In genomic region chr1:109721046-109721445, GRCh38 we compare ENCODE assay signal across 26 cellular contexts. TPM values are rescaled to one million over a fixed set of nuclear protein-coding genes. Genes with fewer than 3 reads are reported as not detected.
A peak's percentile ranks its signal among the peaks of the same experiment; 100 is the strongest.
DNase-seq lines count a peak whose midpoint lies in the region; ATAC-seq, FAIRE-seq and TF ChIP-seq lines count a peak whose summit lies in the region.
"Had no signal": no experiment of that assay in that cellular context is flagged by ENCODE, and none has a peak within 500 bp of the region (broad histone marks: within the 10 kb centered on the region; RNA-seq: fewer than 3 reads in every experiment).

No MANE protein-coding gene starts in this region.

- no peak for TF ChIP-seq POLR2A in IMR-90 (IDR thresholded peaks at IDR 0.05; ENCODE audit: low read depth, low read length)
- no peak for TF ChIP-seq POLR2A in gastrocnemius medialis (IDR thresholded peaks at IDR 0.05)

- no peak overlapping the region for H3K18ac ChIP-seq in IMR-90 (ENCODE audit: low read depth, low read length)

- in situ Hi-C loops in IMR-90 (cut with MboI; ENCODE audit: low sequenced_read_pairs) = no loop called here
- in situ Hi-C loops in gastrocnemius medialis (cut with MboI; ENCODE audit: low sequenced_read_pairs in 4 of 4) = no loop called here

- POLR2A ChIA-PET in IMR-90 (lab: Charles Lee; ENCODE audit: unreplicated experiment) = no interaction called here
- POLR2A ChIA-PET in naive thymus-derived CD4-positive, alpha-beta T cell (lab: Charles Lee) = no interaction called here

- no peak overlapping the region for H3K27ac Mint-ChIP-seq in naive thymus-derived CD4-positive, alpha-beta T cell
- H3K27ac Mint-ChIP-seq: CD4-positive, CD25-positive, alpha-beta regulatory T cell had no signal

- H3K27ac ChIP-seq in IMR-90 (ENCODE audit: insufficient read depth, low read length) = no peak overlapping the region
- no peak overlapping the region for H3K27ac ChIP-seq in gastrocnemius medialis
- no peak overlapping the region for H3K27ac ChIP-seq in naive thymus-derived CD4-positive, alpha-beta T cell (ENCODE audit: low read depth, low read length)

- no peaks in the 10 kb centered on the region for H3K27me3 ChIP-seq in IMR-90 (ENCODE audit: control insufficient read depth, insufficient read depth, low read length)
- H3K27me3 ChIP-seq in gastrocnemius medialis = no peaks in the 10 kb centered on the region
- H3K27me3 ChIP-seq in naive thymus-derived CD4-positive, alpha-beta T cell (ENCODE audit: control insufficient read depth in 2 of 2, insufficient read depth in 2 of 2, low read length in 2 of 2) = no peaks in the 10 kb centered on the region
- H3K27me3 ChIP-seq: BE2C had no signal

- peaks cover 0 to 15% (median 0%) of the 10 kb centered on the region in 5 donors for H3K27me3 Mint-ChIP-seq in naive thymus-derived CD4-positive, alpha-beta T cell

- no peak for TF ChIP-seq RAD21 in IMR-90 (IDR thresholded peaks at IDR 0.05; ENCODE audit: low read length)

- peak; percentile 54 for DNase-seq in AG10803 (ENCODE audit: low read depth)
- DNase-seq in IMR-90 = peak; percentile 5
- DNase-seq in amniotic epithelial cell (ENCODE audit: low read depth) = peak; percentile 80
- DNase-seq in fibroblast of villous mesenchyme (ENCODE audit: low read depth) = peak; percentile 69
- no peak for DNase-seq in gastrocnemius medialis
- no peak for DNase-seq in frontal cortex (ENCODE audit: low spot score in 2 of 2)
- no peak for DNase-seq in naive thymus-derived CD4-positive, alpha-beta T cell
- DNase-seq in iPS-NIHi11 (ENCODE audit: low spot score) = no peak
- DNase-seq: BE2C; CD4-positive, CD25-positive, alpha-beta regulatory T cell; COR-L47; DMS153; KBM-7; NCI-H1048; NCI-H1436 treated with DMSO at 0.1 percent for 48 hours; NCI-H2029 treated with DMSO at 0.1 percent for 48 hours; NCI-H2171; NCI-H446 treated with DMSO at 0.1 percent for 48 hours; NCI-H748 treated with DMSO at 0.1 percent for 48 hours; NK-92 treated with Interleukin-12 subunit alpha and Interleukin-12 subunit beta, amount 100 ng/mL, for 24 hours had no signal

- CTCF ChIA-PET in IMR-90 (lab: Yijun Ruan, JAX) = interaction anchor here (1.1 kb wide), 1 partner anchor 175 kb away, joined by 3 read pairs; no protein-coding TSS in a partner anchor
- CTCF ChIA-PET in naive thymus-derived CD4-positive, alpha-beta T cell (lab: Charles Lee) = interaction anchor here (0.8 kb wide), 1 partner anchor 263 kb away, joined by 3 read pairs; no protein-coding TSS in a partner anchor

- no peak overlapping the region for H2BK5ac ChIP-seq in IMR-90 (ENCODE audit: low read depth, low read length, poor library complexity, severe bottlenecking)

- BruUV-seq in IMR-90 (replicated peaks; lab: Mats Ljungman, UMichigan) = no TSS peak

- TF ChIP-seq CTCF in AG10803 (conservative IDR thresholded peaks at IDR 0.05; ENCODE audit: low read length) = no peak
- TF ChIP-seq CTCF in IMR-90 (conservative IDR thresholded peaks at IDR 0.05; ENCODE audit: low read depth, low read length) = no peak
- TF ChIP-seq CTCF in fibroblast of villous mesenchyme (IDR thresholded peaks at IDR 0.05; ENCODE audit: insufficient read depth, low read depth, low read length) = no peak
- TF ChIP-seq CTCF in gastrocnemius medialis (IDR thresholded peaks at IDR 0.05 in 4 of 5, conservative IDR thresholded peaks at IDR 0.05 in 1 of 5) = no peak

- H3K9me1 ChIP-seq in IMR-90 (ENCODE audit: insufficient read depth, low read length) = 0 out of 2 replicates have a peak, but pooled peaks cover 3% of the 10 kb centered on the region

- no peak for ATAC-seq in IMR-90 (ENCODE audit: low read depth)
- no peak for ATAC-seq in gastrocnemius medialis
- ATAC-seq in naive thymus-derived CD4-positive, alpha-beta T cell = no peak
- ATAC-seq: Right ventricle myocardium inferior had no signal

- no peak overlapping the region for H3K4me3 Mint-ChIP-seq in naive thymus-derived CD4-positive, alpha-beta T cell
- H3K4me3 Mint-ChIP-seq: CD4-positive, CD25-positive, alpha-beta regulatory T cell had no signal

- peaks cover 0 to 5% (median 0%) of the 10 kb centered on the region in 5 donors for H3K36me3 Mint-ChIP-seq in naive thymus-derived CD4-positive, alpha-beta T cell
- H3K36me3 Mint-ChIP-seq: CD4-positive, CD25-positive, alpha-beta regulatory T cell had no signal

- H3K9me3 ChIP-seq in IMR-90 (ENCODE audit: control insufficient read depth, insufficient read depth, low read length) (no peaks in the 10 kb centered on the region), gastrocnemius medialis (no peaks in the 10 kb centered on the region)
- H3K9me3 ChIP-seq in naive thymus-derived CD4-positive, alpha-beta T cell (ENCODE audit: control insufficient read depth in 2 of 3, low read length in 3 of 3) = no peaks in the 10 kb centered on the region
- H3K9me3 ChIP-seq: BE2C had no signal

- H2AK5ac ChIP-seq in IMR-90 (ENCODE audit: low read depth, low read length) = 0 out of 2 replicates have a peak overlapping the region, but pooled peaks have one; percentile 58

- peak overlapping the region; percentile 74; the same call in 2 of the 3 replicates for H2BK15ac ChIP-seq in IMR-90 (ENCODE audit: low read depth, low read length)

- H2AFZ ChIP-seq in IMR-90 (replicated peaks; ENCODE audit: low read length, poor library complexity) = no peak overlapping the region

- peak overlapping the region; percentile 50; the same call in 1 of the 2 replicates for H3K4ac ChIP-seq in IMR-90 (ENCODE audit: low read depth, low read length)

- peak overlapping the region; percentile 25; the same call in 1 of the 2 replicates for H2BK120ac ChIP-seq in IMR-90 (ENCODE audit: low read depth, low read length)

- H3K36me3 ChIP-seq in IMR-90 (ENCODE audit: control insufficient read depth, insufficient read depth, low read length) (no peaks in the 10 kb centered on the region), gastrocnemius medialis (no peaks in the 10 kb centered on the region)
- no peaks in the 10 kb centered on the region for H3K36me3 ChIP-seq in naive thymus-derived CD4-positive, alpha-beta T cell (ENCODE audit: control insufficient read depth in 2 of 3, insufficient read depth in 3 of 3, low read length in 3 of 3)
- H3K36me3 ChIP-seq: BE2C had no signal

- no peak overlapping the region for H3K4me2 ChIP-seq in IMR-90 (ENCODE audit: low read depth, low read length)

- no peak overlapping the region for H4K5ac ChIP-seq in IMR-90 (ENCODE audit: low read depth, low read length)

- peaks cover 8% of the 10 kb centered on the region; the same call in 1 of the 2 replicates for H3K4me1 ChIP-seq in IMR-90 (ENCODE audit: control insufficient read depth, insufficient read depth, low read length)
- H3K4me1 ChIP-seq in gastrocnemius medialis = no peaks in the 10 kb centered on the region
- H3K4me1 ChIP-seq in naive thymus-derived CD4-positive, alpha-beta T cell (ENCODE audit: control insufficient read depth in 2 of 2, insufficient read depth in 2 of 2, low read length in 2 of 2) = no peaks in the 10 kb centered on the region
- H3K4me1 ChIP-seq: BE2C had no signal

- H4K91ac ChIP-seq in IMR-90 (ENCODE audit: insufficient read depth, low read depth, low read length) = 0 out of 2 replicates have a peak overlapping the region, but pooled peaks have one; percentile 7

- no peak overlapping the region for H3K9ac ChIP-seq in IMR-90 (ENCODE audit: low read depth, low read length)

- H4K8ac ChIP-seq in IMR-90 (ENCODE audit: low read depth in 2 of 2, low read length in 2 of 2) = no peak overlapping the region

- peak overlapping the region; percentile 52 for H2BK20ac ChIP-seq in IMR-90 (ENCODE audit: low read depth, low read length)

- H3K23ac ChIP-seq in IMR-90 (ENCODE audit: low read depth, low read length) = no peak overlapping the region

- H4K20me1 ChIP-seq in IMR-90 (ENCODE audit: insufficient read depth, low read length) = no peaks in the 10 kb centered on the region

- no CpG with 5 or more reads among the region's 5 CpGs for WGBS in IMR-90 (ENCODE audit: extremely low coverage in 2 of 2, insufficient read length in 1 of 2), 2 experiments

- no peak for FAIRE-seq in frontal cortex (lab: Jason Lieb, UNC)
- FAIRE-seq: H1, RCC 7860 had no signal

- no peaks in the 10 kb centered on the region for H3K9me3 Mint-ChIP-seq in naive thymus-derived CD4-positive, alpha-beta T cell
- H3K9me3 Mint-ChIP-seq: CD4-positive, CD25-positive, alpha-beta regulatory T cell had no signal

- H3K79me1 ChIP-seq in IMR-90 (ENCODE audit: low read depth in 1 of 2, low read length in 2 of 2) = no peaks in the 10 kb centered on the region

- intact Hi-C loops in IMR-90 (cut with micrococcal nuclease) = loop anchor here (5.0 kb wide), 1 partner anchor 44 kb away; no protein-coding TSS in a partner anchor
- intact Hi-C loops in gastrocnemius medialis (cut with DNase I; ENCODE audit: low total_unique reads) = no loop called here
- intact Hi-C loops in naive thymus-derived CD4-positive, alpha-beta T cell (cut with micrococcal nuclease) = no loop called here

- H3K4me1 Mint-ChIP-seq in naive thymus-derived CD4-positive, alpha-beta T cell = no peaks in the 10 kb centered on the region
- H3K4me1 Mint-ChIP-seq: CD4-positive, CD25-positive, alpha-beta regulatory T cell had no signal

- H3K4me3 ChIP-seq in AG10803 (ENCODE audit: low read length) (no peak overlapping the region), IMR-90 (ENCODE audit: insufficient read depth, low read depth, low read length) (no peak overlapping the region), fibroblast of villous mesenchyme (ENCODE audit: low read depth, low read length) (no peak overlapping the region), gastrocnemius medialis (no peak overlapping the region)
- no peak overlapping the region for H3K4me3 ChIP-seq in naive thymus-derived CD4-positive, alpha-beta T cell (ENCODE audit: low read length)

- H2AK9ac ChIP-seq in IMR-90 (replicated peaks; ENCODE audit: low read depth, low read length, poor library complexity) = no peak overlapping the region

- no peak overlapping the region for H3K56ac ChIP-seq in IMR-90 (ENCODE audit: extremely low read depth, insufficient read depth, low read length)

- no peak overlapping the region for H3K14ac ChIP-seq in IMR-90 (replicated peaks; ENCODE audit: low read depth, low read length)

- dilution Hi-C loops in IMR-90 (cut with HindIII; ENCODE audit: low sequenced_read_pairs, unreplicated experiment) = no loop called here

RNA-seq across cellular contexts. Expression of gene GSTM5, which starts 9.0 kb away (rescaled TPM):
- total RNA-seq in IMR-90 (2012; rRNA removed) (0.28 and 0.36 TPM in 2 replicates), fibroblast of villous mesenchyme (5.8 and 9.1 TPM in 2 replicates), gastrocnemius medialis (1 to 10 TPM in 1 of 4 donors, under 1 TPM in 3; 0.15 to 1.9 (median 0.63) TPM), frontal cortex (3.7 TPM)
- polyA plus RNA-seq in IMR-90 (2012; rRNA removed) = 1.2 TPM in 2 replicates
- polyA plus RNA-seq in IMR-90 (2012; cell fraction: cytosol; rRNA removed) = 0.36 and 0.85 TPM in 2 replicates
- polyA plus RNA-seq in IMR-90 (2012; cell fraction: nucleus; rRNA removed; ENCODE audit: low replicate concordance) = 0.50 and 2.1 TPM in 2 replicates
- under 1 TPM in 2 of 5 experiments, not detected in 3; 0.42 to 0.81 TPM for total RNA-seq in naive thymus-derived CD4-positive, alpha-beta T cell
- polyA plus RNA-seq in naive thymus-derived CD4-positive, alpha-beta T cell = not detected
- total RNA-seq: CD4-positive, CD25-positive, alpha-beta regulatory T cell; Daoy; SK-MEL-5 had no signal
- polyA plus RNA-seq: CD4-positive, CD25-positive, alpha-beta regulatory T cell had no signal

RNA-seq across cellular contexts. Expression of gene GSTM3, which starts 19.8 kb away (rescaled TPM):
- total RNA-seq in IMR-90 (2012; rRNA removed) (101 and 131 TPM in 2 replicates), fibroblast of villous mesenchyme (84.7 and 104 TPM in 2 replicates), gastrocnemius medialis (10 to 100 TPM; 54.2 to 85.6 (median 71.8) TPM), frontal cortex (80.3 TPM)
- 97.4 and 102 TPM in 2 replicates for polyA plus RNA-seq in IMR-90 (2012; rRNA removed)
- 69.1 and 108 TPM in 2 replicates for polyA plus RNA-seq in IMR-90 (2012; cell fraction: cytosol; rRNA removed)
- polyA plus RNA-seq in IMR-90 (2012; cell fraction: nucleus; rRNA removed; ENCODE audit: low replicate concordance) = 19.5 and 60.7 TPM in 2 replicates
- total RNA-seq in naive thymus-derived CD4-positive, alpha-beta T cell = 10 to 100 TPM in 2 of 5 experiments, 1 to 10 TPM in 3; 1.9 to 13.9 (median 7.7) TPM
- polyA plus RNA-seq in naive thymus-derived CD4-positive, alpha-beta T cell = 100 to 1,000 TPM in 1 of 2 donors, 10 to 100 TPM in 1; 75.6 to 130 TPM

RNA-seq across cellular contexts. Expression of gene GSTM1, which starts 33.4 kb away (rescaled TPM):
- total RNA-seq in IMR-90 (2012; rRNA removed) (not detected in 2 replicates), fibroblast of villous mesenchyme (0.86 TPM in 1 of 2 replicates, not detected in the other), gastrocnemius medialis (10 to 100 TPM in 1 of 4 donors, not detected in 3; 30.3 TPM), frontal cortex (4.1 TPM)
- polyA plus RNA-seq in IMR-90 (2012; rRNA removed) = not detected in 2 replicates
- not detected in 2 replicates for polyA plus RNA-seq in IMR-90 (2012; cell fraction: cytosol; rRNA removed)
- polyA plus RNA-seq in IMR-90 (2012; cell fraction: nucleus; rRNA removed; ENCODE audit: low replicate concordance) = 0.24 TPM in 1 of 2 replicates, not detected in the other
- total RNA-seq in naive thymus-derived CD4-positive, alpha-beta T cell = 10 to 100 TPM in 2 of 5 experiments, not detected in 3; 45.9 to 83.6 TPM
- polyA plus RNA-seq in naive thymus-derived CD4-positive, alpha-beta T cell = 10 to 100 TPM in 1 of 2 donors, not detected in 1; 62.4 TPM
- total RNA-seq: A172, Right ventricle myocardium inferior, SK-MEL-5 had no signal

RNA-seq across cellular contexts. Expression of gene EPS8L3, which starts 42.7 kb away (rescaled TPM):
- not detected in 2 replicates for total RNA-seq in IMR-90 (2012; rRNA removed)
- polyA plus RNA-seq in IMR-90 (2012; rRNA removed) = not detected in 2 replicates
- 0.11 TPM in 1 of 2 replicates, not detected in the other for polyA plus RNA-seq in IMR-90 (2012; cell fraction: cytosol; rRNA removed)
- not detected in 2 replicates for polyA plus RNA-seq in IMR-90 (2012; cell fraction: nucleus; rRNA removed; ENCODE audit: low replicate concordance)
- total RNA-seq in fibroblast of villous mesenchyme = not detected in 2 replicates
- total RNA-seq in gastrocnemius medialis = 1 to 10 TPM in 1 of 4 donors, not detected in 3; 1.4 TPM
- not detected for total RNA-seq in frontal cortex
- total RNA-seq in naive thymus-derived CD4-positive, alpha-beta T cell = not detected
- polyA plus RNA-seq in naive thymus-derived CD4-positive, alpha-beta T cell = not detected
- total RNA-seq: A172; CD4-positive, CD25-positive, alpha-beta regulatory T cell; Daoy; H1; Right ventricle myocardium inferior; SK-MEL-5 had no signal
- polyA plus RNA-seq: CD4-positive, CD25-positive, alpha-beta regulatory T cell; H1 had no signal

RNA-seq across cellular contexts. Expression of gene GSTM2, which starts 53.2 kb away (rescaled TPM):
- total RNA-seq in IMR-90 (2012; rRNA removed) (6.9 and 10.2 TPM in 2 replicates), fibroblast of villous mesenchyme (16.8 and 19.0 TPM in 2 replicates), gastrocnemius medialis (10 to 100 TPM; 29.2 to 41.4 (median 39.0) TPM), frontal cortex (18.8 TPM)
- 85.5 and 93.9 TPM in 2 replicates for polyA plus RNA-seq in IMR-90 (2012; rRNA removed)
- 35.3 and 55.1 TPM in 2 replicates for polyA plus RNA-seq in IMR-90 (2012; cell fraction: cytosol; rRNA removed)
- 360 and 610 TPM in 2 replicates for polyA plus RNA-seq in IMR-90 (2012; cell fraction: nucleus; rRNA removed; ENCODE audit: low replicate concordance)
- total RNA-seq in naive thymus-derived CD4-positive, alpha-beta T cell = 100 to 1,000 TPM in 3 of 5 experiments, 10 to 100 TPM in 2; 52.2 to 201 (median 109) TPM
- 10 to 100 TPM; 64.6 to 72.2 TPM for polyA plus RNA-seq in naive thymus-derived CD4-positive, alpha-beta T cell

Comparison
In these comparisons a context has a peak if more than half of its experiments do, and no peak if none do; other contexts are left out.
1. DNase-seq: peak in AG10803 (single experiment), IMR-90 (single experiment), amniotic epithelial cell (single experiment) and fibroblast of villous mesenchyme (single experiment); none in gastrocnemius medialis (0 of 2), frontal cortex (0 of 2), naive thymus-derived CD4-positive, alpha-beta T cell (0 of 9) and iPS-NIHi11 (single experiment).